19 cellular contexts compared by ENCODE assay signal in genomic region chr11:17559341-17560087, GRCh38. TPM values are rescaled to one million over a fixed set of nuclear protein-coding genes. Genes with fewer than 3 reads are reported as not detected.
DNase-seq lines count a peak whose midpoint lies in the region; ATAC-seq and TF ChIP-seq lines count a peak whose summit lies in the region.
"Had no signal": no experiment of that assay in that cellular context is flagged by ENCODE, and none has a peak within 500 bp of the region (broad histone marks: within the 10 kb centered on the region; RNA-seq: fewer than 3 reads in every experiment).

No MANE protein-coding gene starts in this region.

- no peak overlapping the region for H2BK15ac ChIP-seq in neuronal stem cell (ENCODE audit: low read length)

- no peaks in the 10 kb centered on the region for H3K36me3 Mint-ChIP-seq in Caco-2 (ENCODE audit: insufficient read depth, unreplicated experiment)
- no peaks in the 10 kb centered on the region for H3K36me3 Mint-ChIP-seq in activated B cell treated with CpG ODN at 0.5 μM for 24 hours (ENCODE audit: low read depth)

- H3K23ac ChIP-seq in neuronal stem cell (ENCODE audit: low read depth, low read length, poor library complexity) = peak overlapping the region; percentile 82

- H3K4me1 ChIP-seq in Caco-2 (peaks cover 56% of the 10 kb centered on the region), neuronal stem cell (ENCODE audit: control insufficient read depth in 2 of 2, insufficient read depth in 1 of 2, low read depth in 1 of 2, low read length in 2 of 2) (no peaks in the 10 kb centered on the region)
- H3K4me1 ChIP-seq: A549 had no signal

- peak; percentile 30 for DNase-seq in activated CD8-positive, alpha-beta memory T cell treated with anti-CD3 and anti-CD28 coated beads for 24 hours
- no peak for DNase-seq in activated CD8-positive, alpha-beta memory T cell treated with anti-CD3 and anti-CD28 coated beads, Interleukin-2, amount 50 U/mL, for 48 hours
- DNase-seq in Caco-2 = peak in 1 of 2 experiments; percentile 30
- peak; percentile 3 for DNase-seq in activated B cell treated with CpG ODN at 0.5 μM for 24 hours
- no peak for DNase-seq in neuronal stem cell (ENCODE audit: low spot score)
- DNase-seq in iPS-NIHi7 (ENCODE audit: extremely low spot score) = no peak
- DNase-seq: AML-193; CD4-positive, alpha-beta T cell; DMS153; DMS79 treated with DMSO at 0.1 percent for 48 hours; H7 had no signal

- intact Hi-C loops in Caco-2 (cut with micrococcal nuclease; ENCODE audit: unreplicated experiment) = loop anchor here (1.0 kb wide), 1 partner anchor 18 kb away; no protein-coding TSS in a partner anchor
- intact Hi-C loops in activated B cell treated with CpG ODN at 0.5 μM for 24 hours (cut with micrococcal nuclease) = no loop called here

- H3K27ac Mint-ChIP-seq in Caco-2 (ENCODE audit: unreplicated experiment) (peak overlapping the region; percentile 60), activated B cell treated with CpG ODN at 0.5 μM for 24 hours (no peak overlapping the region)
- H3K27ac Mint-ChIP-seq: CD4-positive, alpha-beta T cell; GM23338 had no signal

- no peak overlapping the region for H2BK12ac ChIP-seq in neuronal stem cell (ENCODE audit: low read length)

- CTCF ChIA-PET in Caco-2 (lab: Charles Lee) (interaction anchor here (0.6 to 1.9 kb wide), 3 partner anchors 12 to 285 kb away, joined by 3 to 4 read pairs (median 3); partner anchors contain the start of gene OTOG), activated B cell treated with CpG ODN at 0.5 μM for 24 hours (lab: Charles Lee) (no interaction called here)

- POLR2A ChIA-PET in Caco-2 (lab: Charles Lee) (interaction anchor here (1.0 to 1.3 kb wide), 3 partner anchors 12 to 18 kb away, joined by 3 to 8 read pairs (median 8); partner anchors contain the start of gene OTOG), activated B cell treated with CpG ODN at 0.5 μM for 24 hours (lab: Charles Lee) (no interaction called here)

- H3K9me3 Mint-ChIP-seq in Caco-2 (ENCODE audit: unreplicated experiment) = no peaks in the 10 kb centered on the region
- no peaks in the 10 kb centered on the region for H3K9me3 Mint-ChIP-seq in activated B cell treated with CpG ODN at 0.5 μM for 24 hours
- H3K9me3 Mint-ChIP-seq: CD4-positive, alpha-beta T cell; GM23338 had no signal

- H3K9me3 ChIP-seq in Caco-2 (no peaks in the 10 kb centered on the region), neuronal stem cell (replicated peaks in 1 of 2; ENCODE audit: control insufficient read depth in 2 of 2, insufficient read depth in 1 of 2, low read depth in 1 of 2, low read length in 2 of 2) (no peaks in the 10 kb centered on the region)
- H3K9me3 ChIP-seq: A549 had no signal

- H3K27me3 ChIP-seq in Caco-2 (replicated peaks; ENCODE audit: control insufficient read depth, insufficient read depth, low read length) = no peaks in the 10 kb centered on the region
- H3K27me3 ChIP-seq in neuronal stem cell (ENCODE audit: control insufficient read depth in 3 of 3, insufficient read depth in 3 of 3, low read depth in 1 of 3, low read length in 3 of 3) = peaks cover 0 to 6% (median 0%) of the 10 kb centered on the region in 3 experiments

- H3K4me1 Mint-ChIP-seq in Caco-2 (ENCODE audit: low read depth, unreplicated experiment) = peaks cover 27% of the 10 kb centered on the region
- H3K4me1 Mint-ChIP-seq in activated B cell treated with CpG ODN at 0.5 μM for 24 hours = no peaks in the 10 kb centered on the region
- H3K4me1 Mint-ChIP-seq: GM23338 had no signal

- H3K9ac ChIP-seq in neuronal stem cell (ENCODE audit: low read depth, low read length, poor library complexity) = peak overlapping the region; percentile 51

- BruUV-seq in Caco-2 (replicated peaks; lab: Mats Ljungman, UMichigan) = no TSS peak

- no peak overlapping the region for H2BK120ac ChIP-seq in neuronal stem cell (ENCODE audit: low read depth, low read length)

- no peak for TF ChIP-seq CTCF in Caco-2 (IDR thresholded peaks at IDR 0.05; ENCODE audit: insufficient read depth in 1 of 2, low read depth in 1 of 2, low read length in 1 of 2, severe bottlenecking in 1 of 2, unreplicated experiment in 1 of 2)
- no peak for TF ChIP-seq CTCF in activated B cell treated with CpG ODN at 0.5 μM for 24 hours (IDR thresholded peaks at IDR 0.05)

- H3K36me3 ChIP-seq in Caco-2 (ENCODE audit: control insufficient read depth, insufficient read depth, low read length) (no peaks in the 10 kb centered on the region), neuronal stem cell (replicated peaks in 1 of 2; ENCODE audit: control insufficient read depth in 2 of 2, insufficient read depth in 2 of 2, low read length in 2 of 2) (no peaks in the 10 kb centered on the region)

- peak overlapping the region; percentile 70 for H3K18ac ChIP-seq in neuronal stem cell (ENCODE audit: low read length)

- WGBS in neuronal stem cell (ENCODE audit: extremely low coverage in 2 of 2, insufficient read length in 2 of 2, insufficient replicate concordance in 1 of 2), 2 donors = no CpG with 5 or more reads among the region's 9 CpGs

- no peak overlapping the region for H3K4ac ChIP-seq in neuronal stem cell (ENCODE audit: low read length)

- H2BK5ac ChIP-seq in neuronal stem cell (ENCODE audit: low read length) = no peak overlapping the region

- H3K4me2 ChIP-seq in neuronal stem cell (ENCODE audit: insufficient read depth, low read length, poor library complexity, severe bottlenecking) = no peak overlapping the region
- H3K4me2 ChIP-seq: A549, GM23338 had no signal

- H3K4me3 ChIP-seq in Caco-2 (ENCODE audit: low read depth, low read length) (no peak overlapping the region), neuronal stem cell (ENCODE audit: low read length in 2 of 2) (no peak overlapping the region)
- H3K4me3 ChIP-seq: A549, GM23338 had no signal

- no peak for ATAC-seq in activated B cell treated with CpG ODN at 0.5 μM for 24 hours (ENCODE audit: low read depth)
- ATAC-seq in HG02798 (IDR thresholded peaks at IDR 0.05; ENCODE audit: poor library complexity, unreplicated experiment) = no peak
- no peak for ATAC-seq in GM18498 (IDR thresholded peaks at IDR 0.05; ENCODE audit: unreplicated experiment)
- ATAC-seq: A549, GM23338 had no signal

- no peak overlapping the region for H4K91ac ChIP-seq in neuronal stem cell (ENCODE audit: low read depth, low read length, poor library complexity)

- no peaks in the 10 kb centered on the region for H3K79me1 ChIP-seq in neuronal stem cell (ENCODE audit: low read depth, low read length)

- peak overlapping the region; percentile 90 for H3K14ac ChIP-seq in neuronal stem cell (ENCODE audit: low read length)

- no peak overlapping the region for H2AFZ ChIP-seq in neuronal stem cell (ENCODE audit: low read length)
- H2AFZ ChIP-seq: GM23338 had no signal

- H3K27me3 Mint-ChIP-seq in Caco-2 (ENCODE audit: insufficient read depth, unreplicated experiment) (no peaks in the 10 kb centered on the region), activated B cell treated with CpG ODN at 0.5 μM for 24 hours (peaks cover 8% of the 10 kb centered on the region)

- no peak overlapping the region for H3K27ac ChIP-seq in neuronal stem cell (replicated peaks; ENCODE audit: low read length)
- H3K27ac ChIP-seq: 22Rv1, A549, C4-2B had no signal

- H4K8ac ChIP-seq in neuronal stem cell (ENCODE audit: low read depth, low read length) = no peak overlapping the region

- no peak overlapping the region for H2AK5ac ChIP-seq in neuronal stem cell (ENCODE audit: low read depth, low read length)

- H3K4me3 Mint-ChIP-seq in Caco-2 (ENCODE audit: unreplicated experiment) (peak overlapping the region; percentile 19), activated B cell treated with CpG ODN at 0.5 μM for 24 hours (no peak overlapping the region)
- H3K4me3 Mint-ChIP-seq: CD4-positive, alpha-beta T cell; GM23338 had no signal

RNA-seq across cellular contexts. Expression of gene OTOG, which starts 12.5 kb away (rescaled TPM):
- total RNA-seq in Caco-2 (2022) (0.95 and 2.5 TPM in 2 replicates), activated B cell treated with CpG ODN at 0.5 μM for 24 hours (not detected in 2 replicates)
- polyA plus RNA-seq in neuronal stem cell (2013, experiment 1 of 2) = 0.35 TPM
- polyA plus RNA-seq in neuronal stem cell (2013, experiment 2 of 2) = 0.37 TPM
- total RNA-seq: CD4-positive, alpha-beta T cell; HT-29 had no signal
- polyA plus RNA-seq: A549, BJ had no signal

RNA-seq across cellular contexts. Expression of gene USH1C, which starts 15.3 kb away (rescaled TPM):
- total RNA-seq in Caco-2 (2022) (101 and 113 TPM in 2 replicates), activated B cell treated with CpG ODN at 0.5 μM for 24 hours (not detected in 2 replicates)
- polyA plus RNA-seq in neuronal stem cell (2013, experiment 1 of 2) = 0.57 TPM
- polyA plus RNA-seq in neuronal stem cell (2013, experiment 2 of 2) = 0.66 TPM
- total RNA-seq: CD4-positive, alpha-beta T cell had no signal
- polyA plus RNA-seq: BJ had no signal

Comparison
In these comparisons a context has a peak if more than half of its experiments do, and no peak if none do; other contexts are left out.
1. DNase-seq: peak in activated CD8-positive, alpha-beta memory T cell treated with anti-CD3 and anti-CD28 coated beads for 24 hours (single experiment) and activated B cell treated with CpG ODN at 0.5 μM for 24 hours (single experiment); none in activated CD8-positive, alpha-beta memory T cell treated with anti-CD3 and anti-CD28 coated beads, Interleukin-2, amount 50 U/mL, for 48 hours (single experiment), neuronal stem cell (single experiment) and iPS-NIHi7 (single experiment).
2. RNA of gene USH1C, which starts 15.3 kb away (total RNA-seq): 101 to 113 TPM in Caco-2; not detected in activated B cell treated with CpG ODN at 0.5 μM for 24 hours; every median in the first group is over 100 times any median in the second.